10 cellular contexts compared by ENCODE assay signal in the genomic region with DNA sequence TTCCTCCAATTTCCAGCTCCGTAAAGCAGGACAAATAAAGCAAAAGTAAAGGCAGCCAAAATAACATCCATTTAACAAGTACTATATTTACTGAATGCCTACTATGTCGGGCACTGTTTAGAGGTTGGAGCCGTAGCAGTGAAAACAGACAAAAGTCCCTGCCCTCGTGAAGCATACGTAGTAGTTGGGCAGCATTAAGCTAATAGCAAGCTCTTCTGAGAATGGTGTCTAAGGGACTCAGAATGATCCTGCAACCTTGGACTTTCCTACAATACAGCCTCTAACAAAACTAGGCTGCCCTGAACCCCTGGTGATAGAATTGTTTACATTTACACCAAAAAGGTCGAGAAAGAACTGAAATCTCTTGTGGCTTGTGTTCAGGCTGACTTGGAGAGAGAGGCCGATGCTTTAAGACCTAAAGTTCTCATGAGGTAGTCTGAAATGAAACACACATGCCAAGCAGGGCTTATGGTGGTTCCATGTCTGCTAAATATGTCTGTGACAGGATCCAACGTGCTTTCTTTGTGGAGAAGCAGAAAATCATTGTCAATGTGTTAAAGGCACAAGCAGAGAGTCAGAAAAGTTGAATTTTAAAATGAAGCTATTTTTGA. TPM values are rescaled to one million over a fixed set of nuclear protein-coding genes. Genes with fewer than 3 reads are reported as not detected.
DNase-seq lines count a peak whose midpoint lies in the region; ATAC-seq and TF ChIP-seq lines count a peak whose summit lies in the region.
"Had no signal": no experiment of that assay in that cellular context is flagged by ENCODE, and none has a peak within 500 bp of the region (broad histone marks: within the 10 kb centered on the region; RNA-seq: fewer than 3 reads in every experiment).

No MANE protein-coding gene starts in this region.

- peaks cover 3% of the 10 kb centered on the region for H3K4me1 ChIP-seq in cardiac muscle cell (ENCODE audit: low read depth)
- H3K4me1 ChIP-seq in endodermal cell (ENCODE audit: control insufficient read depth, insufficient read depth, low read length): peaks cover 4% of the 10 kb centered on the region
- peaks cover 6 to 11% of the 10 kb centered on the region in 2 donors for H3K4me1 ChIP-seq in muscle layer of duodenum (ENCODE audit: control insufficient read depth in 1 of 2, insufficient read depth in 2 of 2, low read length in 2 of 2)
- H3K4me1 ChIP-seq in uterus: no peaks in the 10 kb centered on the region

- H3K27me3 Mint-ChIP-seq in endodermal cell (ENCODE audit: insufficient read depth): peaks cover 35% of the 10 kb centered on the region

- intact Hi-C loops in cardiac septum (cut with DNase I): loop anchor here (5.0 to 10.0 kb wide), 5 partner anchors 35 to 678 kb away; partner anchors contain the start of gene GLRB
- intact Hi-C loops in uterus (cut with DNase I; ENCODE audit: low total_unique reads): no loop called here

- TF ChIP-seq CTCF in cardiac muscle cell (IDR thresholded peaks at IDR 0.05; ENCODE audit: low read depth, low read length): no peak
- no peak for TF ChIP-seq CTCF in endodermal cell (conservative IDR thresholded peaks at IDR 0.05)
- no peak for TF ChIP-seq CTCF in uterus (IDR thresholded peaks at IDR 0.05)

- no peak for ATAC-seq in HG02981 (IDR thresholded peaks at IDR 0.05; ENCODE audit: unreplicated experiment)

- peaks cover 16% of the 10 kb centered on the region for H3K4me1 Mint-ChIP-seq in endodermal cell

- H3K9me3 ChIP-seq in cardiac muscle cell (ENCODE audit: low read depth): no peaks in the 10 kb centered on the region
- no peaks in the 10 kb centered on the region for H3K9me3 ChIP-seq in endodermal cell (ENCODE audit: control insufficient read depth, low read length)
- no peaks in the 10 kb centered on the region for H3K9me3 ChIP-seq in muscle layer of duodenum (ENCODE audit: control insufficient read depth in 1 of 2, low read length in 2 of 2)
- H3K9me3 ChIP-seq in uterus: no peaks in the 10 kb centered on the region

- H3K4me3 ChIP-seq in cardiac muscle cell (peak overlapping the region; percentile 71), endodermal cell (ENCODE audit: low read length) (peak overlapping the region; percentile 75), muscle layer of duodenum (ENCODE audit: low read depth in 1 of 2, low read length in 2 of 2) (peak overlapping the region; percentile 68 to 73), uterus (peak overlapping the region; percentile 69 to 70)

- no peak overlapping the region for H3K9ac ChIP-seq in endodermal cell (ENCODE audit: extremely low read depth, low read length, poor library complexity, severe bottlenecking)

- H3K4me3 Mint-ChIP-seq in endodermal cell: peak overlapping the region; percentile 79
- H3K4me3 Mint-ChIP-seq: activated naive CD8-positive, alpha-beta T cell treated with anti-CD3 and anti-CD28 coated beads, Interleukin-2, amount 10 ng/mL, durations not matched to agents 7 days and 5 days had no signal

- H3K27me3 ChIP-seq in cardiac muscle cell (peaks cover 6% of the 10 kb centered on the region), endodermal cell (ENCODE audit: control insufficient read depth, insufficient read depth, low read length, poor library complexity, severe bottlenecking) (peaks cover 8% of the 10 kb centered on the region), muscle layer of duodenum (ENCODE audit: low read depth, low read length) (no peaks in the 10 kb centered on the region), uterus (no peaks in the 10 kb centered on the region)

- no peaks in the 10 kb centered on the region for H3K9me3 Mint-ChIP-seq in endodermal cell

- no peak overlapping the region for H3K27ac Mint-ChIP-seq in endodermal cell
- H3K27ac Mint-ChIP-seq: activated naive CD8-positive, alpha-beta T cell treated with anti-CD3 and anti-CD28 coated beads, Interleukin-2, amount 10 ng/mL, durations not matched to agents 7 days and 5 days had no signal

- no peaks in the 10 kb centered on the region for H3K36me3 ChIP-seq in cardiac muscle cell
- H3K36me3 ChIP-seq in endodermal cell (ENCODE audit: control insufficient read depth, insufficient read depth, low read length): no peaks in the 10 kb centered on the region
- no peaks in the 10 kb centered on the region for H3K36me3 ChIP-seq in muscle layer of duodenum (ENCODE audit: control insufficient read depth in 1 of 2, insufficient read depth in 2 of 2, low read length in 2 of 2)
- H3K36me3 ChIP-seq in uterus: no peaks in the 10 kb centered on the region

- H3K27ac ChIP-seq in cardiac muscle cell: no peak overlapping the region
- no peak overlapping the region for H3K27ac ChIP-seq in endodermal cell (ENCODE audit: low read depth, low read length)
- H3K27ac ChIP-seq in muscle layer of duodenum (ENCODE audit: low read length): peak overlapping the region; percentile 69
- peak overlapping the region; percentile 89 to 95 for H3K27ac ChIP-seq in uterus
- H3K27ac ChIP-seq: C4-2B had no signal

- no peaks in the 10 kb centered on the region for H3K36me3 Mint-ChIP-seq in endodermal cell (ENCODE audit: low read depth)
- H3K36me3 Mint-ChIP-seq: activated naive CD8-positive, alpha-beta T cell treated with anti-CD3 and anti-CD28 coated beads, Interleukin-2, amount 10 ng/mL, durations not matched to agents 7 days and 5 days had no signal

- 68 to 75% methylated on average over 6 to 8 of the region's 8 CpGs for whole genome bisulfite sequencing in endodermal cell (ENCODE audit: insufficient coverage in 1 of 2, insufficient read length in 1 of 2), 2 experiments

- DNase-seq in cardiac muscle cell (ENCODE audit: low read depth in 1 of 2, low spot score in 1 of 2) (peak in 1 of 2 donors; percentile 4), cardiac septum (ENCODE audit: low spot score) (no peak), endodermal cell (peak; percentile 45), uterus (no peak), T-helper 1 cell (no peak), HK-2 (ENCODE audit: unreplicated experiment) (no peak)

- TF ChIP-seq POLR2A in uterus (IDR thresholded peaks at IDR 0.05): no peak

RNA-seq across cellular contexts. Expression of gene PDGFC, which starts 0.9 kb away (rescaled TPM):
- total RNA-seq in cardiac muscle cell (5.5 and 18.2 TPM in 2 replicates), cardiac septum (16.9 TPM), endodermal cell (1 to 10 TPM; 5.5 to 6.8 TPM), uterus (100 to 1,000 TPM in 1 of 4 donors, 10 to 100 TPM in 3; 22.5 to 103 (median 70.2) TPM)
- 6.9 and 10.1 TPM in 2 replicates for polyA plus RNA-seq in cardiac muscle cell
- polyA plus RNA-seq in endodermal cell (2013, experiment 1 of 2): 36.7 TPM
- 34.3 TPM for polyA plus RNA-seq in endodermal cell (2013, experiment 2 of 2)

Comparison
In these comparisons a context has a peak if more than half of its experiments do, and no peak if none do; other contexts are left out.
1. H3K27ac ChIP-seq: peak in muscle layer of duodenum (single experiment) and uterus (2 of 2); none in cardiac muscle cell (single experiment) and endodermal cell (single experiment).
2. Peak in every context shown above with its lines, with median percentiles within 50 percentile points of each other: H3K4me3 ChIP-seq.